In genomic region chr1:106022312-106022902, GRCh38 we compare ENCODE assay signal across 10 cellular contexts.
A peak's percentile ranks its signal among the peaks of the same experiment; 100 is the strongest.
DNase-seq lines count a peak whose midpoint lies in the region; ATAC-seq, FAIRE-seq and TF ChIP-seq lines count a peak whose summit lies in the region.
"Had no signal": no experiment of that assay in that cellular context is flagged by ENCODE, and none has a peak within 500 bp of the region (broad histone marks: within the 10 kb centered on the region; RNA-seq: fewer than 3 reads in every experiment).

No MANE protein-coding gene starts in this region.

- POLR2A ChIA-PET in IMR-90 (lab: Charles Lee; ENCODE audit: unreplicated experiment): no interaction called here

- no peaks in the 10 kb centered on the region for H3K36me3 Mint-ChIP-seq in stimulated activated effector memory CD8-positive, alpha-beta T cell treated with anti-CD3 and anti-CD28 coated beads, Interleukin-12 subunit alpha, Interleukin-12 subunit beta, amount 100 ng/mL, for 72 hours
- H3K36me3 Mint-ChIP-seq: activated naive CD8-positive, alpha-beta T cell treated with anti-CD3 and anti-CD28 coated beads, Interleukin-2, amount 10 ng/mL, durations not matched to agents 7 days and 5 days had no signal

- TF ChIP-seq EP300 in neural cell (conservative IDR thresholded peaks at IDR 0.05; ENCODE audit: poor library complexity, severe bottlenecking): no peak

- no peak overlapping the region for H2BK5ac ChIP-seq in IMR-90 (ENCODE audit: low read depth, low read length, poor library complexity, severe bottlenecking)

- H3K27ac Mint-ChIP-seq in stimulated activated effector memory CD8-positive, alpha-beta T cell treated with anti-CD3 and anti-CD28 coated beads, Interleukin-12 subunit alpha, Interleukin-12 subunit beta, amount 100 ng/mL, for 72 hours: no peak overlapping the region
- H3K27ac Mint-ChIP-seq: activated naive CD8-positive, alpha-beta T cell treated with anti-CD3 and anti-CD28 coated beads, Interleukin-2, amount 10 ng/mL, durations not matched to agents 7 days and 5 days had no signal

- H3K18ac ChIP-seq in IMR-90 (ENCODE audit: low read depth, low read length): no peak overlapping the region

- H3K4me3 Mint-ChIP-seq in stimulated activated effector memory CD8-positive, alpha-beta T cell treated with anti-CD3 and anti-CD28 coated beads, Interleukin-12 subunit alpha, Interleukin-12 subunit beta, amount 100 ng/mL, for 72 hours: no peak overlapping the region
- H3K4me3 Mint-ChIP-seq: activated naive CD8-positive, alpha-beta T cell treated with anti-CD3 and anti-CD28 coated beads, Interleukin-2, amount 10 ng/mL, durations not matched to agents 7 days and 5 days had no signal

- no peak overlapping the region for H3K56ac ChIP-seq in IMR-90 (ENCODE audit: extremely low read depth, insufficient read depth, low read length)

- H3K36me3 ChIP-seq in IMR-90 (ENCODE audit: control insufficient read depth, insufficient read depth, low read length): no peaks in the 10 kb centered on the region
- H3K36me3 ChIP-seq in body of pancreas (replicated peaks in 1 of 2; ENCODE audit: insufficient read depth in 1 of 2, low read depth in 2 of 2): no peaks in the 10 kb centered on the region
- no peaks in the 10 kb centered on the region for H3K36me3 ChIP-seq in neural cell (ENCODE audit: insufficient read depth, low read length)
- no peaks in the 10 kb centered on the region for H3K36me3 ChIP-seq in psoas muscle (ENCODE audit: insufficient read depth in 1 of 2, low read depth in 1 of 2)

- no peak overlapping the region for H2BK120ac ChIP-seq in IMR-90 (ENCODE audit: low read depth, low read length)

- dilution Hi-C loops in IMR-90 (cut with HindIII; ENCODE audit: low sequenced_read_pairs, unreplicated experiment): no loop called here

- H3K4me1 ChIP-seq in IMR-90 (ENCODE audit: control insufficient read depth, insufficient read depth, low read length) (no peaks in the 10 kb centered on the region), body of pancreas (no peaks in the 10 kb centered on the region), psoas muscle (no peaks in the 10 kb centered on the region)

- no peaks in the 10 kb centered on the region for H3K79me2 ChIP-seq in neural cell (replicated peaks; ENCODE audit: insufficient read depth, low read length)

- H2AK9ac ChIP-seq in IMR-90 (replicated peaks; ENCODE audit: low read depth, low read length, poor library complexity): no peak overlapping the region

- peak; percentile 8 for DNase-seq in GM10266 (ENCODE audit: extremely low spot score)
- DNase-seq in IMR-90: no peak
- no peak for DNase-seq in body of pancreas
- no peak for DNase-seq in stimulated activated effector memory CD8-positive, alpha-beta T cell treated with anti-CD3 and anti-CD28 coated beads, Interleukin-12 subunit alpha, Interleukin-12 subunit beta, amount 100 ng/mL, for 72 hours (ENCODE audit: low spot score in 2 of 2)
- no peak for DNase-seq in H54 (ENCODE audit: insufficient read length, low spot score)
- DNase-seq in retina: no peak
- no peak for DNase-seq in psoas muscle
- DNase-seq: activated naive CD8-positive, alpha-beta T cell treated with anti-CD3 and anti-CD28 coated beads, Interleukin-2, amount 10 ng/mL, durations not matched to agents 7 days and 5 days had no signal

- H3K9me1 ChIP-seq in IMR-90 (ENCODE audit: insufficient read depth, low read length): no peaks in the 10 kb centered on the region

- no peaks in the 10 kb centered on the region for H3F3A ChIP-seq in neural cell (ENCODE audit: insufficient read depth, low read length, poor library complexity, severe bottlenecking)

- H2BK20ac ChIP-seq in IMR-90 (ENCODE audit: low read depth, low read length): no peak overlapping the region

- WGBS in IMR-90 (ENCODE audit: extremely low coverage in 2 of 2, insufficient read length in 1 of 2), 2 experiments: no CpG with 5 or more reads among the region's 2 CpGs
- 10 to 14% methylated on average over 2 of the region's 2 CpGs for whole genome bisulfite sequencing in body of pancreas, 2 donors
- WGBS in psoas muscle, 3 donors: 19 to 23% (median 21%) methylated on average over 2 of the region's 2 CpGs

- H4K91ac ChIP-seq in IMR-90 (ENCODE audit: insufficient read depth, low read depth, low read length): no peak overlapping the region

- H3K9ac ChIP-seq in IMR-90 (ENCODE audit: low read depth, low read length): no peak overlapping the region
- no peak overlapping the region for H3K9ac ChIP-seq in neural cell (ENCODE audit: low read length)

- no peaks in the 10 kb centered on the region for H3K9me2 ChIP-seq in neural cell (ENCODE audit: insufficient read depth, low read length)

- TF ChIP-seq CTCF in GM10266 (IDR thresholded peaks at IDR 0.05; ENCODE audit: control insufficient read depth, insufficient read depth, low read depth, missing control alignments) (no peak), IMR-90 (conservative IDR thresholded peaks at IDR 0.05; ENCODE audit: low read depth, low read length) (peak; percentile 34; the same call in 1 of the 2 replicates), body of pancreas (IDR thresholded peaks at IDR 0.05) (peak in 4 of 7 experiments; percentile 12 to 34 (median 24)), neural cell (IDR thresholded peaks at IDR 0.05; ENCODE audit: poor library complexity, severe bottlenecking) (peak; percentile 66), psoas muscle (IDR thresholded peaks at IDR 0.05) (no peak)

- H3K14ac ChIP-seq in IMR-90 (replicated peaks; ENCODE audit: low read depth, low read length): no peak overlapping the region

- TF ChIP-seq POLR2A in IMR-90 (IDR thresholded peaks at IDR 0.05; ENCODE audit: low read depth, low read length) (no peak), body of pancreas (IDR thresholded peaks at IDR 0.05) (no peak), H54 (IDR thresholded peaks at IDR 0.05; ENCODE audit: low read depth, low read length) (no peak)

- H3K79me1 ChIP-seq in IMR-90 (ENCODE audit: low read depth in 1 of 2, low read length in 2 of 2): no peaks in the 10 kb centered on the region

- FAIRE-seq in H54 (lab: Jason Lieb, UNC): no peak
- FAIRE-seq: GM19239 had no signal

- H3K4me3 ChIP-seq in IMR-90 (ENCODE audit: insufficient read depth, low read depth, low read length): no peak overlapping the region
- no peak overlapping the region for H3K4me3 ChIP-seq in body of pancreas
- no peak overlapping the region for H3K4me3 ChIP-seq in neural cell (ENCODE audit: low read length)
- H3K4me3 ChIP-seq in psoas muscle: no peak overlapping the region

- H3K27me3 ChIP-seq in IMR-90 (ENCODE audit: control insufficient read depth, insufficient read depth, low read length) (no peaks in the 10 kb centered on the region), body of pancreas (no peaks in the 10 kb centered on the region), neural cell (ENCODE audit: insufficient read depth, low read depth, low read length) (no peaks in the 10 kb centered on the region), psoas muscle (ENCODE audit: insufficient read depth in 3 of 3, low read length in 2 of 3) (no peaks in the 10 kb centered on the region)

- no peak overlapping the region for H3K27ac ChIP-seq in IMR-90 (ENCODE audit: insufficient read depth, low read length)
- no peak overlapping the region for H3K27ac ChIP-seq in body of pancreas
- H3K27ac ChIP-seq in neural cell (ENCODE audit: low read length): no peak overlapping the region
- H3K27ac ChIP-seq in psoas muscle: no peak overlapping the region

- H3K4me1 Mint-ChIP-seq in stimulated activated effector memory CD8-positive, alpha-beta T cell treated with anti-CD3 and anti-CD28 coated beads, Interleukin-12 subunit alpha, Interleukin-12 subunit beta, amount 100 ng/mL, for 72 hours: no peaks in the 10 kb centered on the region
- H3K4me1 Mint-ChIP-seq: activated naive CD8-positive, alpha-beta T cell treated with anti-CD3 and anti-CD28 coated beads, Interleukin-2, amount 10 ng/mL, durations not matched to agents 7 days and 5 days had no signal

- no TSS peak for BruUV-seq in IMR-90 (replicated peaks; lab: Mats Ljungman, UMichigan)

- no peak overlapping the region for H4K8ac ChIP-seq in IMR-90 (ENCODE audit: low read depth in 2 of 2, low read length in 2 of 2)

- H3K23ac ChIP-seq in IMR-90 (ENCODE audit: low read depth, low read length): no peak overlapping the region

- CTCF ChIA-PET in IMR-90 (lab: Yijun Ruan, JAX): no interaction called here

- H2AFZ ChIP-seq in IMR-90 (replicated peaks; ENCODE audit: low read length, poor library complexity): no peak overlapping the region
- H2AFZ ChIP-seq in neural cell (ENCODE audit: low read depth, low read length): no peak overlapping the region

- no peak overlapping the region for H4K5ac ChIP-seq in IMR-90 (ENCODE audit: low read depth, low read length)

- H3K9me3 Mint-ChIP-seq in stimulated activated effector memory CD8-positive, alpha-beta T cell treated with anti-CD3 and anti-CD28 coated beads, Interleukin-12 subunit alpha, Interleukin-12 subunit beta, amount 100 ng/mL, for 72 hours: peaks cover 13% of the 10 kb centered on the region
- H3K9me3 Mint-ChIP-seq: activated naive CD8-positive, alpha-beta T cell treated with anti-CD3 and anti-CD28 coated beads, Interleukin-2, amount 10 ng/mL, durations not matched to agents 7 days and 5 days had no signal

- intact Hi-C loops in IMR-90 (cut with micrococcal nuclease) (loop anchor here (5.0 kb wide), 2 partner anchors 1120 to 1730 kb away; partner anchors contain the start of gene NTNG1), body of pancreas (cut with DNase I) (no loop called here), psoas muscle (cut with DNase I) (no loop called here)

- H2BK15ac ChIP-seq in IMR-90 (ENCODE audit: low read depth, low read length): no peak overlapping the region

- H2AK5ac ChIP-seq in IMR-90 (ENCODE audit: low read depth, low read length): no peak overlapping the region

- H3K9me3 ChIP-seq in IMR-90 (ENCODE audit: control insufficient read depth, insufficient read depth, low read length): no peaks in the 10 kb centered on the region
- H3K9me3 ChIP-seq in body of pancreas: no peaks in the 10 kb centered on the region
- no peaks in the 10 kb centered on the region for H3K9me3 ChIP-seq in neural cell (ENCODE audit: low read length)
- no peaks in the 10 kb centered on the region for H3K9me3 ChIP-seq in psoas muscle

- no peak overlapping the region for H3K4me2 ChIP-seq in IMR-90 (ENCODE audit: low read depth, low read length)
- no peak overlapping the region for H3K4me2 ChIP-seq in neural cell (ENCODE audit: low read length)

- ATAC-seq in IMR-90 (ENCODE audit: low read depth): no peak
- no peak for ATAC-seq in body of pancreas
- ATAC-seq in stimulated activated effector memory CD8-positive, alpha-beta T cell treated with anti-CD3 and anti-CD28 coated beads, Interleukin-12 subunit alpha, Interleukin-12 subunit beta, amount 100 ng/mL, for 72 hours: no peak
- no peak for ATAC-seq in psoas muscle

- no peak for TF ChIP-seq RAD21 in IMR-90 (IDR thresholded peaks at IDR 0.05; ENCODE audit: low read length)
- TF ChIP-seq RAD21 in neural cell (conservative IDR thresholded peaks at IDR 0.05): peak; percentile 62

- H4K20me1 ChIP-seq in IMR-90 (ENCODE audit: insufficient read depth, low read length): no peaks in the 10 kb centered on the region
- no peaks in the 10 kb centered on the region for H4K20me1 ChIP-seq in neural cell (ENCODE audit: insufficient read depth)

- no peak overlapping the region for H3K4ac ChIP-seq in IMR-90 (ENCODE audit: low read depth, low read length)

- in situ Hi-C loops in IMR-90 (cut with MboI; ENCODE audit: low sequenced_read_pairs): no loop called here

TF ChIP-seq in neural cell, 6 proteins besides CTCF, POLR2A, EP300 and RAD21 (continues in another document):
- TF ChIP-seq POLR2AphosphoS5 (IDR thresholded peaks at IDR 0.05): no peak

Comparison
In these comparisons a context has a peak if more than half of its experiments do, and no peak if none do; other contexts are left out.
1. CTCF ChIP-seq: peak in IMR-90 (single experiment), body of pancreas (4 of 7) and neural cell (single experiment); none in GM10266 (single experiment) and psoas muscle (single experiment).